In genomic region chr11:100863080-100863581, GRCh38 we compare ENCODE assay signal across 1 cellular context.
A peak's percentile ranks its signal among the peaks of the same experiment; 100 is the strongest.
TF ChIP-seq lines count a peak whose summit lies in the region.

No MANE protein-coding gene starts in this region.

TF ChIP-seq in HEK293, 187 proteins besides CTCF, POLR2A, EP300 and RAD21 (continued from another document):
- TF ChIP-seq PBX3 (CRISPR knock-in tag; IDR thresholded peaks at IDR 0.05) (no peak), ZFP3 (tag by site-specific recombination; IDR thresholded peaks at IDR 0.05; ENCODE audit: low read depth) (no peak), ZNF670 (tag by site-specific recombination; IDR thresholded peaks at IDR 0.05; ENCODE audit: low read depth) (no peak), ZBTB49 (tag by site-specific recombination; IDR thresholded peaks at IDR 0.05; ENCODE audit: low read depth) (no peak), ZNF791 (tag by site-specific recombination; IDR thresholded peaks at IDR 0.05) (no peak), SETDB1 (IDR thresholded peaks at IDR 0.05; ENCODE audit: insufficient read length, low read length) (peak; percentile 13), ZSCAN30 (tag by site-specific recombination; IDR thresholded peaks at IDR 0.05) (no peak), ZNF169 (tag by site-specific recombination; IDR thresholded peaks at IDR 0.05) (no peak), ZNF777 (tag by site-specific recombination; IDR thresholded peaks at IDR 0.05; ENCODE audit: borderline replicate concordance) (no peak), ZNF610 (tag by site-specific recombination; IDR thresholded peaks at IDR 0.05; ENCODE audit: borderline replicate concordance) (no peak), ZNF530 (tag by site-specific recombination; IDR thresholded peaks at IDR 0.05; ENCODE audit: low read depth) (no peak), BCL11B (tag by site-specific recombination; IDR thresholded peaks at IDR 0.05; ENCODE audit: low read depth) (no peak), ZNF510 (tag by site-specific recombination; IDR thresholded peaks at IDR 0.05; ENCODE audit: insufficient replicate concordance) (no peak), TRIM28 (IDR thresholded peaks at IDR 0.05; ENCODE audit: borderline replicate concordance, low read length) (peak; percentile 92; the same call in 1 of the 2 replicates)
